ENCODE assay signal across 17 cellular contexts in the genomic region with DNA sequence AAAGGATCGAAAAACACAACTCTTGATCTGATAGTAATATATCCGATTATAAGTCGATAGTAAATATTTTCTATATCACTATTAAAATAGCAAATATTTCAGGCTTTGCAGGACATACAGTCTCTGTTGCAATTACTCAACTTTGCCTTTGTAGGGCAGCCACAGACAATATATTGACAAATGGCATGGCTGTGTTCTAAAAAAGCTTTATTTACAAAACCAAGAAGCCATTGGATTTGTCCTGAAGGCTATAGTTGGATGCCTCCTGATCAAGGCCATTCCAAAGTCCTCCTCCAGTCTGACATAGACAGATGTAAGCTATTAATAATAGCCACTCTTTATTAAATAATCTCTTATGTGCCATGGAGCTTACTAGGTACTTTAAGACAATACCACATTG. TPM values are rescaled to one million over a fixed set of nuclear protein-coding genes. Genes with fewer than 3 reads are reported as not detected.
DNase-seq lines count a peak whose midpoint lies in the region; ATAC-seq and TF ChIP-seq lines count a peak whose summit lies in the region.
"Had no signal": no experiment of that assay in that cellular context is flagged by ENCODE, and none has a peak within 500 bp of the region (broad histone marks: within the 10 kb centered on the region; RNA-seq: fewer than 3 reads in every experiment).

No MANE protein-coding gene starts in this region.

- H3K36me3 ChIP-seq in MM.1S (replicated peaks; ENCODE audit: insufficient read depth, low read length): no peaks in the 10 kb centered on the region
- H3K36me3 ChIP-seq: gastroesophageal sphincter, tibial nerve had no signal

- H3K27me3 ChIP-seq in MM.1S (replicated peaks; ENCODE audit: insufficient read depth, low read length): no peaks in the 10 kb centered on the region

- no peak for DNase-seq in T-helper 2 cell treated with Interferon-gamma antibody and Interleukin-4, amounts not matched to agents 5 μg/mL and 100 μg/mL, for 36 hours (ENCODE audit: low spot score)
- DNase-seq in T-helper 2 cell: no peak
- peak; percentile 45 for DNase-seq in MM.1S
- DNase-seq in chondrocyte (ENCODE audit: low spot score): no peak
- DNase-seq in pons (ENCODE audit: low spot score): peak; percentile 39
- DNase-seq in activated gamma-delta T cell (lab: John Stamatoyannopoulos, UW): no peak
- no peak for DNase-seq in LoVo (ENCODE audit: low spot score)
- DNase-seq: activated CD4-positive, alpha-beta T cell treated with anti-CD3 and anti-CD28 coated beads for 4 hours; effector CD8-positive, alpha-beta T cell; GOT3; islet precursor cell had no signal

- H3K27ac ChIP-seq in MM.1S (ENCODE audit: low read length): peak overlapping the region; percentile 94
- H3K27ac ChIP-seq: gastroesophageal sphincter, tibial nerve had no signal

- peaks cover 19% of the 10 kb centered on the region for H3K4me1 Mint-ChIP-seq in T-helper 2 cell treated with Interferon-gamma antibody and Interleukin-4, amounts not matched to agents 5 μg/mL and 100 μg/mL, for 36 hours (ENCODE audit: low read depth)
- no peaks in the 10 kb centered on the region for H3K4me1 Mint-ChIP-seq in chondrocyte (ENCODE audit: low read depth)

- H3F3A ChIP-seq in MM.1S (ENCODE audit: insufficient read depth, low read length): peaks cover 27% of the 10 kb centered on the region

- H3K27ac Mint-ChIP-seq in T-helper 2 cell treated with Interferon-gamma antibody and Interleukin-4, amounts not matched to agents 5 μg/mL and 100 μg/mL, for 36 hours: no peak overlapping the region
- H3K27ac Mint-ChIP-seq in chondrocyte (ENCODE audit: unreplicated experiment): no peak overlapping the region

- TF ChIP-seq CTCF in MM.1S (IDR thresholded peaks at IDR 0.05; ENCODE audit: low read length) (peak; percentile 47), chondrocyte (IDR thresholded peaks at IDR 0.05) (peak; percentile 59)

- no peaks in the 10 kb centered on the region for H3K9me3 ChIP-seq in MM.1S (replicated peaks; ENCODE audit: insufficient read depth, low read length)
- H3K9me3 ChIP-seq: gastroesophageal sphincter, tibial nerve had no signal

- H3K4me3 Mint-ChIP-seq in T-helper 2 cell treated with Interferon-gamma antibody and Interleukin-4, amounts not matched to agents 5 μg/mL and 100 μg/mL, for 36 hours: peak overlapping the region; percentile 74
- no peak overlapping the region for H3K4me3 Mint-ChIP-seq in chondrocyte (ENCODE audit: unreplicated experiment)
- H3K4me3 Mint-ChIP-seq: activated T-helper 17 cell treated with anti-CD3 and anti-CD28 coated beads, Interleukin-2, amount 50 U/mL, for 72 hours had no signal

- H3K4me2 ChIP-seq in MM.1S (ENCODE audit: low read depth, low read length): peak overlapping the region; percentile 73

- peak overlapping the region; percentile 72; the same call in 1 of the 2 replicates for H2AFZ ChIP-seq in MM.1S (ENCODE audit: low read length)

- no peaks in the 10 kb centered on the region for H3K36me3 Mint-ChIP-seq in T-helper 2 cell treated with Interferon-gamma antibody and Interleukin-4, amounts not matched to agents 5 μg/mL and 100 μg/mL, for 36 hours (ENCODE audit: low read depth)
- no peaks in the 10 kb centered on the region for H3K36me3 Mint-ChIP-seq in chondrocyte (ENCODE audit: low read depth)

- H3K9me2 ChIP-seq in MM.1S (replicated peaks; ENCODE audit: insufficient read depth, low read length): no peaks in the 10 kb centered on the region

- H3K79me2 ChIP-seq in MM.1S (ENCODE audit: low read length): no peaks in the 10 kb centered on the region

- ATAC-seq in GM19463 (IDR thresholded peaks at IDR 0.05; ENCODE audit: unreplicated experiment): no peak
- ATAC-seq: gastroesophageal sphincter, Panc1 had no signal

- no peaks in the 10 kb centered on the region for H4K20me1 ChIP-seq in MM.1S (ENCODE audit: insufficient read depth, low read length)

- peaks cover 55% of the 10 kb centered on the region for H3K4me1 ChIP-seq in MM.1S (ENCODE audit: low read length)
- H3K4me1 ChIP-seq: gastroesophageal sphincter had no signal

- peaks cover 4% of the 10 kb centered on the region for H3K27me3 Mint-ChIP-seq in T-helper 2 cell treated with Interferon-gamma antibody and Interleukin-4, amounts not matched to agents 5 μg/mL and 100 μg/mL, for 36 hours (ENCODE audit: low read depth)
- peaks cover under 1% of the 10 kb centered on the region for H3K27me3 Mint-ChIP-seq in chondrocyte (ENCODE audit: low read depth)

- H3K9me3 Mint-ChIP-seq in T-helper 2 cell treated with Interferon-gamma antibody and Interleukin-4, amounts not matched to agents 5 μg/mL and 100 μg/mL, for 36 hours: no peaks in the 10 kb centered on the region
- H3K9me3 Mint-ChIP-seq in chondrocyte (ENCODE audit: low read depth): no peaks in the 10 kb centered on the region
- H3K9me3 Mint-ChIP-seq: activated T-helper 17 cell treated with anti-CD3 and anti-CD28 coated beads, Interleukin-2, amount 50 U/mL, for 72 hours; T-helper 1 cell treated with Interleukin-12 subunit alpha and Interleukin-12 subunit beta and Interleukin-4 antibody, amounts not matched to agents 30 μg/mL and 1 μg/mL, for 36 hours had no signal

- peak overlapping the region; percentile 63 for H3K9ac ChIP-seq in MM.1S (ENCODE audit: low read length)

- H3K4me3 ChIP-seq in MM.1S (ENCODE audit: low read length): peak overlapping the region; percentile 33
- H3K4me3 ChIP-seq: gastroesophageal sphincter, tibial nerve had no signal

RNA-seq across cellular contexts. Expression of a gene that starts 5.9 kb away (rescaled TPM):
- not detected in 3 replicates for total RNA-seq in chondrocyte
- total RNA-seq: gastroesophageal sphincter, tibial nerve had no signal

RNA-seq across cellular contexts. Expression of a gene that starts 31.2 kb away (rescaled TPM):
- total RNA-seq in chondrocyte: 4.7 to 6.6 TPM (median 4.8 TPM) in 3 replicates

Comparison
In these comparisons a context has a peak if more than half of its experiments do, and no peak if none do; other contexts are left out.
1. DNase-seq: peak in MM.1S (single experiment) and pons (single experiment); none in T-helper 2 cell treated with Interferon-gamma antibody and Interleukin-4, amounts not matched to agents 5 μg/mL and 100 μg/mL, for 36 hours (single experiment), T-helper 2 cell (0 of 5), chondrocyte (single experiment), activated gamma-delta T cell (single experiment) and LoVo (single experiment).